1 cellular context compared by ENCODE assay signal in the genomic region with DNA sequence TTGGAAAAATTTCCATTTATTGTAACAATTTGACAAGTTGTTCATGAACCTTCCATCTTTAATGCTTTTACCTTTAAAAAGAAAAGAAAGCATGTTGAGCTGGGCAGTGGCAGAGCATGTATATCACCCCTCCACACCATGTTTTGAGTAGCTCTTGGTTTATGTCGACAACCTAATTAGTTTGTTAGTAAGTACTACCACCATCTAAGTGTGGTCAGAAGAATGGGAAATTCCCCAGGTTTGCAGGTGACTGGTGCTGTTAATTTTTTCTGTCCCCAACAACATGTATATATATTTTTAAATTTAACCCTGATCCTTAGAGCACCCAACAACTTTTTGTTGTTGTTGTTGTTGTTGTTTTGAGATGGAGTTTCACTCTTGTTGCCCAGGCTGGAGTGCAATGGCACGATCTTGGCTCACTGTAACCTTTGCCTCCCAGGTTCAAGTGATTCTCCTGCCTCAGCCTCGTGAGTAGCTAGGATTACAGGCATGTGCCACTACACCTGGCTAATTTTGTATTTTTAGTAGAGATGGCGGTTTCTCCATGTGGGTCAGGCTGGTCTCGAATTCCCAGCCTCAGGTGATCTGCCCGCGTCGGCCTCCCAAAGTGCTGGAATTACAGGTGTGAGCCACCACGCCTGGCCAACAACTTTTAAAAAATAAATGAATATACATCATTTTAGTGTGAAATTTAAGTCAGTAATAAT.
TF ChIP-seq lines count a peak whose summit lies in the region.

No MANE protein-coding gene starts in this region.

TF ChIP-seq in GM12878, 131 proteins besides CTCF, POLR2A, EP300 and RAD21:
- peak; percentile 34; the same call in 1 of the 2 replicates for TF ChIP-seq BCL11A (IDR thresholded peaks at IDR 0.05; ENCODE audit: low read depth, low read length)
- peak; percentile 70; the same call in 1 of the 2 replicates for TF ChIP-seq MXI1 (IDR thresholded peaks at IDR 0.05; ENCODE audit: low read depth, low read length)
- peak; percentile 40; the same call in 1 of the 2 replicates for TF ChIP-seq NFXL1 (IDR thresholded peaks at IDR 0.05; ENCODE audit: borderline replicate concordance)
- 0 out of 2 replicates have a peak, but pooled peaks have one; percentile 18 for TF ChIP-seq TAF1 (IDR thresholded peaks at IDR 0.05; ENCODE audit: borderline replicate concordance, low read depth, low read length)
- TF ChIP-seq, protein P1, sequence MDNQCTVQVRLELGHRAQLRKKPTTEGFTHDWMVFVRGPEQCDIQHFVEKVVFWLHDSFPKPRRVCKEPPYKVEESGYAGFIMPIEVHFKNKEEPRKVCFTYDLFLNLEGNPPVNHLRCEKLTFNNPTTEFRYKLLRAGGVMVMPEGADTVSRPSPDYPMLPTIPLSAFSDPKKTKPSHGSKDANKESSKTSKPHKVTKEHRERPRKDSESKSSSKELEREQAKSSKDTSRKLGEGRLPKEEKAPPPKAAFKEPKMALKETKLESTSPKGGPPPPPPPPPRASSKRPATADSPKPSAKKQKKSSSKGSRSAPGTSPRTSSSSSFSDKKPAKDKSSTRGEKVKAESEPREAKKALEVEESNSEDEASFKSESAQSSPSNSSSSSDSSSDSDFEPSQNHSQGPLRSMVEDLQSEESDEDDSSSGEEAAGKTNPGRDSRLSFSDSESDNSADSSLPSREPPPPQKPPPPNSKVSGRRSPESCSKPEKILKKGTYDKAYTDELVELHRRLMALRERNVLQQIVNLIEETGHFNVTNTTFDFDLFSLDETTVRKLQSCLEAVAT (IDR thresholded peaks at IDR 0.05): peak; percentile 57; the same call in 1 of the 2 replicates
- TF ChIP-seq MTA2 (IDR thresholded peaks at IDR 0.05; ENCODE audit: low read depth): peak; percentile 78
- 0 out of 2 replicates have a peak, but pooled peaks have one; percentile 51 for TF ChIP-seq HDGF (IDR thresholded peaks at IDR 0.05)
- peak; percentile 82 for TF ChIP-seq RUNX3 (IDR thresholded peaks at IDR 0.05; ENCODE audit: low read length)
- TF ChIP-seq, protein P2, sequence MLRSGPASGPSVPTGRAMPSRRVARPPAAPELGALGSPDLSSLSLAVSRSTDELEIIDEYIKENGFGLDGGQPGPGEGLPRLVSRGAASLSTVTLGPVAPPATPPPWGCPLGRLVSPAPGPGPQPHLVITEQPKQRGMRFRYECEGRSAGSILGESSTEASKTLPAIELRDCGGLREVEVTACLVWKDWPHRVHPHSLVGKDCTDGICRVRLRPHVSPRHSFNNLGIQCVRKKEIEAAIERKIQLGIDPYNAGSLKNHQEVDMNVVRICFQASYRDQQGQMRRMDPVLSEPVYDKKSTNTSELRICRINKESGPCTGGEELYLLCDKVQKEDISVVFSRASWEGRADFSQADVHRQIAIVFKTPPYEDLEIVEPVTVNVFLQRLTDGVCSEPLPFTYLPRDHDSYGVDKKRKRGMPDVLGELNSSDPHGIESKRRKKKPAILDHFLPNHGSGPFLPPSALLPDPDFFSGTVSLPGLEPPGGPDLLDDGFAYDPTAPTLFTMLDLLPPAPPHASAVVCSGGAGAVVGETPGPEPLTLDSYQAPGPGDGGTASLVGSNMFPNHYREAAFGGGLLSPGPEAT (IDR thresholded peaks at IDR 0.05; ENCODE audit: low read depth): peak; percentile 38; the same call in 1 of the 2 replicates
- 0 out of 2 replicates have a peak, but pooled peaks have one; percentile 21 for TF ChIP-seq CBFB (IDR thresholded peaks at IDR 0.05; ENCODE audit: low read depth)
- TF ChIP-seq BACH1 (IDR thresholded peaks at IDR 0.05; ENCODE audit: borderline replicate concordance): peak; percentile 33; the same call in 1 of the 2 replicates
- peak; percentile 40; the same call in 1 of the 2 replicates for TF ChIP-seq DPF2 (IDR thresholded peaks at IDR 0.05)
- peak; percentile 90 to 92 for TF ChIP-seq BHLHE40 (IDR thresholded peaks at IDR 0.05; ENCODE audit: borderline replicate concordance in 1 of 2, low read depth in 2 of 2, low read length in 1 of 2)
